In genomic region chr6:168529214-168529613, GRCh38 we compare ENCODE assay signal across 33 cellular contexts.
"Had no signal": no experiment of that assay in that cellular context is flagged by ENCODE, and none has a peak within 500 bp of the region (broad histone marks: within the 10 kb centered on the region; RNA-seq: fewer than 3 reads in every experiment).

No MANE protein-coding gene starts in this region.

- H3K36me3 ChIP-seq: cardiac muscle cell, Peyer's patch, SJSA1 had no signal

- H3K9me3 Mint-ChIP-seq: activated CD4-positive, alpha-beta memory T cell treated with anti-CD3 and anti-CD28 coated beads for 36 hours; activated naive CD4-positive, alpha-beta T cell treated with anti-CD3 and anti-CD28 coated beads, Interleukin-2, amount 10 ng/mL, durations not matched to agents 7 days and 5 days; central memory CD8-positive, alpha-beta T cell; T-helper 1 cell treated with Interleukin-12 subunit alpha and Interleukin-12 subunit beta and Interleukin-4 antibody, amounts not matched to agents 30 μg/mL and 1 μg/mL, for 36 hours; T-helper 2 cell treated with Interferon-gamma antibody and Interleukin-4, amounts not matched to agents 5 μg/mL and 100 μg/mL, for 36 hours; WTC11 had no signal

- H3K4me2 ChIP-seq: KMS-11, SK-N-SH had no signal

- H3K4me3 Mint-ChIP-seq: activated CD4-positive, alpha-beta memory T cell treated with anti-CD3 and anti-CD28 coated beads for 36 hours; activated CD4-positive, alpha-beta T cell treated with anti-CD3 and anti-CD28 coated beads for 36 hours; activated naive CD4-positive, alpha-beta T cell treated with anti-CD3 and anti-CD28 coated beads, Interleukin-2, amount 10 ng/mL, durations not matched to agents 7 days and 5 days; activated naive CD8-positive, alpha-beta T cell; central memory CD8-positive, alpha-beta T cell; T-helper 1 cell treated with Interleukin-12 subunit alpha and Interleukin-12 subunit beta and Interleukin-4 antibody, amounts not matched to agents 30 μg/mL and 1 μg/mL, for 36 hours; T-helper 2 cell treated with Interferon-gamma antibody and Interleukin-4, amounts not matched to agents 5 μg/mL and 100 μg/mL, for 36 hours; WTC11 had no signal

- H3K27ac ChIP-seq: cardiac muscle cell, KMS-11, Peyer's patch, SJSA1 had no signal

- H3K36me3 Mint-ChIP-seq: activated CD4-positive, alpha-beta memory T cell treated with anti-CD3 and anti-CD28 coated beads for 36 hours; activated naive CD4-positive, alpha-beta T cell treated with anti-CD3 and anti-CD28 coated beads, Interleukin-2, amount 10 ng/mL, durations not matched to agents 7 days and 5 days; activated naive CD8-positive, alpha-beta T cell; WTC11 had no signal

- H3K27me3 ChIP-seq: Peyer's patch, SJSA1 had no signal

- H3K4me1 Mint-ChIP-seq: activated CD4-positive, alpha-beta T cell treated with anti-CD3 and anti-CD28 coated beads for 36 hours; activated naive CD4-positive, alpha-beta T cell treated with anti-CD3 and anti-CD28 coated beads, Interleukin-2, amount 10 ng/mL, durations not matched to agents 7 days and 5 days; central memory CD8-positive, alpha-beta T cell had no signal

- H3K27ac Mint-ChIP-seq: activated CD4-positive, alpha-beta memory T cell treated with anti-CD3 and anti-CD28 coated beads for 36 hours; activated CD4-positive, alpha-beta T cell treated with anti-CD3 and anti-CD28 coated beads for 36 hours; activated naive CD4-positive, alpha-beta T cell treated with anti-CD3 and anti-CD28 coated beads, Interleukin-2, amount 10 ng/mL, durations not matched to agents 7 days and 5 days; activated naive CD8-positive, alpha-beta T cell; T-helper 1 cell treated with Interleukin-12 subunit alpha and Interleukin-12 subunit beta and Interleukin-4 antibody, amounts not matched to agents 30 μg/mL and 1 μg/mL, for 36 hours; T-helper 2 cell treated with Interferon-gamma antibody and Interleukin-4, amounts not matched to agents 5 μg/mL and 100 μg/mL, for 36 hours; WTC11 had no signal

- H3K4me3 ChIP-seq: cardiac muscle cell, Peyer's patch, SJSA1 had no signal

- DNase-seq: activated CD4-positive, alpha-beta memory T cell treated with anti-CD3 and anti-CD28 coated beads for 36 hours; activated CD4-positive, alpha-beta T cell treated with anti-CD3 and anti-CD28 coated beads for 36 hours; activated CD4-positive, alpha-beta T cell treated with anti-CD3 and anti-CD28 coated beads, Interleukin-2, amount 50 U/mL, for 1 hour; activated CD8-positive, alpha-beta memory T cell treated with anti-CD3 and anti-CD28 coated beads, Interleukin-2, amount 50 U/mL, for 48 hours; activated effector memory CD4-positive, alpha-beta T cell treated with Interleukin-2 at 50 U/mL for 16 hours; activated naive CD4-positive, alpha-beta T cell treated with anti-CD3 and anti-CD28 coated beads, Interleukin-2, amount 10 ng/mL, durations not matched to agents 7 days and 5 days; activated T-cell treated with anti-CD3 and anti-CD28 coated beads, Interleukin-2, amount 50 U/mL, for 48 hours; amniotic stem cell; aorta; NCI-H1092 treated with DMSO at 0.1 percent for 48 hours; NCI-H1417; NCI-H146; NCI-H187; NCI-H2029 treated with DMSO at 0.1 percent for 48 hours; NCI-H2107; NCI-H2171; NCI-H2227 treated with DMSO at 0.1 percent for 48 hours; NCI-H446; NCI-H510A treated with DMSO at 0.1 percent for 48 hours; NCI-H526 treated with DMSO at 0.1 percent for 48 hours; NCI-H774; PC-3; Peyer's patch; SHP77 treated with DMSO at 0.1 percent for 48 hours; SK-N-SH had no signal

- H3K9me3 ChIP-seq: Peyer's patch, SK-N-SH had no signal

- H3K4me1 ChIP-seq: Peyer's patch, SJSA1 had no signal

- H3K9ac ChIP-seq: KMS-11, SK-N-SH had no signal
